Comparison of ENCODE assay signal across 27 cellular contexts in genomic region chr17:51641999-51642398, GRCh38.
"Had no signal": no experiment of that assay in that cellular context is flagged by ENCODE, and none has a peak within 500 bp of the region (broad histone marks: within the 10 kb centered on the region; RNA-seq: fewer than 3 reads in every experiment).

No MANE protein-coding gene starts in this region.

- H3K36me3 ChIP-seq: stomach, suprapubic skin, thoracic aorta, tibial artery, tibial nerve, transverse colon, upper lobe of left lung, upper lobe of right lung, uterus, vagina had no signal

- H3K4me1 Mint-ChIP-seq: stimulated activated effector memory CD8-positive, alpha-beta T cell treated with anti-CD3 and anti-CD28 coated beads, Interleukin-12 subunit alpha, Interleukin-12 subunit beta, amount 100 ng/mL, for 72 hours; stimulated activated memory B cell treated with anti-CD40 and anti-IgM and Interleukin-4, amounts not matched to agents 10 μg/mL and 1 μg/mL and 100 μg/mL, for 72 hours; stimulated activated naive B cell treated with anti-CD40 and anti-IgM and Interleukin-4, amounts not matched to agents 10 μg/mL and 1 μg/mL and 100 μg/mL, for 72 hours; stimulated activated naive CD8-positive, alpha-beta T cell treated with anti-CD3 and anti-CD28 coated beads, Interleukin-15, amount 100 ng/mL, for 72 hours had no signal

- H3K27ac ChIP-seq: stomach, suprapubic skin, testis, thoracic aorta, tibial artery, tibial nerve, transverse colon, upper lobe of left lung, upper lobe of right lung, uterus, vagina had no signal

- H3K27me3 ChIP-seq: suprapubic skin, testis, tibial artery, tibial nerve, transverse colon, upper lobe of left lung, uterus, vagina had no signal

- H3K9me3 ChIP-seq: stomach, suprapubic skin, testis, thoracic aorta, tibial artery, tibial nerve, transverse colon, upper lobe of left lung, upper lobe of right lung, uterus, vagina had no signal

- H3K36me3 Mint-ChIP-seq: stimulated activated effector memory CD8-positive, alpha-beta T cell treated with anti-CD3 and anti-CD28 coated beads, Interleukin-12 subunit alpha, Interleukin-12 subunit beta, amount 100 ng/mL, for 72 hours; stimulated activated memory B cell treated with anti-CD40 and anti-IgM and Interleukin-4, amounts not matched to agents 10 μg/mL and 1 μg/mL and 100 μg/mL, for 72 hours; stimulated activated naive B cell treated with anti-CD40 and anti-IgM and Interleukin-4, amounts not matched to agents 10 μg/mL and 1 μg/mL and 100 μg/mL, for 72 hours; type B pancreatic cell had no signal

- H3K9me3 Mint-ChIP-seq: stimulated activated effector memory CD8-positive, alpha-beta T cell treated with anti-CD3 and anti-CD28 coated beads, Interleukin-12 subunit alpha, Interleukin-12 subunit beta, amount 100 ng/mL, for 72 hours; stimulated activated memory B cell treated with anti-CD40 and anti-IgM and Interleukin-4, amounts not matched to agents 10 μg/mL and 1 μg/mL and 100 μg/mL, for 72 hours; stimulated activated naive CD8-positive, alpha-beta T cell treated with anti-CD3 and anti-CD28 coated beads, Interleukin-15, amount 100 ng/mL, for 72 hours; stimulated activated naive CD8-positive, alpha-beta T cell treated with anti-CD3 and anti-CD28 coated beads, Interleukin-15, Interleukin-2, amounts not matched to agents 100 ng/mL and 50 ng/mL, for 24 hours; type B pancreatic cell had no signal

- H3K4me3 ChIP-seq: stomach, suprapubic skin, testis, thoracic aorta, tibial artery, tibial nerve, transverse colon, upper lobe of left lung, upper lobe of right lung, uterus, vagina had no signal

- H3K27ac Mint-ChIP-seq: stimulated activated effector memory CD8-positive, alpha-beta T cell treated with anti-CD3 and anti-CD28 coated beads, Interleukin-12 subunit alpha, Interleukin-12 subunit beta, amount 100 ng/mL, for 72 hours; stimulated activated memory B cell treated with anti-CD40 and anti-IgM and Interleukin-4, amounts not matched to agents 10 μg/mL and 1 μg/mL and 100 μg/mL, for 72 hours; stimulated activated naive B cell treated with anti-CD40 and anti-IgM and Interleukin-4, amounts not matched to agents 10 μg/mL and 1 μg/mL and 100 μg/mL, for 72 hours; stimulated activated naive CD8-positive, alpha-beta T cell treated with anti-CD3 and anti-CD28 coated beads, Interleukin-15, amount 100 ng/mL, for 72 hours; stimulated activated naive CD8-positive, alpha-beta T cell treated with anti-CD3 and anti-CD28 coated beads, Interleukin-15, Interleukin-2, amounts not matched to agents 100 ng/mL and 50 ng/mL, for 24 hours; type B pancreatic cell had no signal

- DNase-seq: stimulated activated CD4-positive, alpha-beta T cell treated with anti-CD3 and anti-CD28 coated beads, Interleukin-2, amount 100 ng/mL, for 48 hours; stimulated activated CD4-positive, alpha-beta T cell treated with anti-CD3 and anti-CD28 coated beads, Interleukin-4, amount 100 ng/mL, for 1 hour; stimulated activated CD4-positive, alpha-beta T cell treated with anti-CD3 and anti-CD28 coated beads, Interleukin-4, amount 100 ng/mL, for 24 hours; stimulated activated CD4-positive, alpha-beta T cell treated with anti-CD3 and anti-CD28 coated beads, Interleukin-4, amount 100 ng/mL, for 4 hours; stimulated activated CD8-positive, alpha-beta memory T cell treated with anti-CD3 and anti-CD28 coated beads, Interleukin-4, amount 100 ng/mL, for 48 hours; stimulated activated naive B cell treated with anti-CD40 and anti-IgM and Interleukin-4, amounts not matched to agents 10 μg/mL and 1 μg/mL and 100 μg/mL, for 72 hours; stimulated activated naive CD4-positive, alpha-beta T cell; stimulated activated naive CD4-positive, alpha-beta T cell treated with Interleukin-2 at 50 U/mL for 16 hours; stimulated activated naive CD8-positive, alpha-beta T cell treated with anti-CD3 and anti-CD28 coated beads, Interleukin-15, amount 100 ng/mL, for 72 hours; stimulated activated naive CD8-positive, alpha-beta T cell treated with anti-CD3 and anti-CD28 coated beads, Interleukin-15, Interleukin-2, amounts not matched to agents 100 U/mL and 50 U/mL, for 24 hours; stomach; substantia nigra; testis; tibial artery; transverse colon; trophoblast cell; upper lobe of left lung; upper lobe of right lung; uterus had no signal

- H3K4me1 ChIP-seq: stomach, suprapubic skin, testis, tibial artery, transverse colon, upper lobe of left lung, upper lobe of right lung, uterus, vagina had no signal

- H3K4me3 Mint-ChIP-seq: stimulated activated effector memory CD8-positive, alpha-beta T cell treated with anti-CD3 and anti-CD28 coated beads, Interleukin-12 subunit alpha, Interleukin-12 subunit beta, amount 100 ng/mL, for 72 hours; stimulated activated memory B cell treated with anti-CD40 and anti-IgM and Interleukin-4, amounts not matched to agents 10 μg/mL and 1 μg/mL and 100 μg/mL, for 72 hours; stimulated activated naive B cell treated with anti-CD40 and anti-IgM and Interleukin-4, amounts not matched to agents 10 μg/mL and 1 μg/mL and 100 μg/mL, for 72 hours; stimulated activated naive CD8-positive, alpha-beta T cell treated with anti-CD3 and anti-CD28 coated beads, Interleukin-15, amount 100 ng/mL, for 72 hours; stimulated activated naive CD8-positive, alpha-beta T cell treated with anti-CD3 and anti-CD28 coated beads, Interleukin-15, Interleukin-2, amounts not matched to agents 100 ng/mL and 50 ng/mL, for 24 hours; type B pancreatic cell had no signal

- ATAC-seq: stimulated activated effector memory CD8-positive, alpha-beta T cell treated with anti-CD3 and anti-CD28 coated beads, Interleukin-12 subunit alpha, Interleukin-12 subunit beta, amount 100 ng/mL, for 72 hours; stimulated activated memory B cell treated with anti-CD40 and anti-IgM and Interleukin-4, amounts not matched to agents 10 μg/mL and 1 μg/mL and 100 μg/mL, for 72 hours; stimulated activated naive B cell treated with anti-CD40 and anti-IgM and Interleukin-4, amounts not matched to agents 10 μg/mL and 1 μg/mL and 100 μg/mL, for 72 hours; stimulated activated naive CD8-positive, alpha-beta T cell treated with anti-CD3 and anti-CD28 coated beads, Interleukin-15, amount 100 ng/mL, for 72 hours; stimulated activated naive CD8-positive, alpha-beta T cell treated with anti-CD3 and anti-CD28 coated beads, Interleukin-15, Interleukin-2, amounts not matched to agents 100 U/mL and 50 U/mL, for 24 hours; upper lobe of right lung had no signal
